In the genomic region with DNA sequence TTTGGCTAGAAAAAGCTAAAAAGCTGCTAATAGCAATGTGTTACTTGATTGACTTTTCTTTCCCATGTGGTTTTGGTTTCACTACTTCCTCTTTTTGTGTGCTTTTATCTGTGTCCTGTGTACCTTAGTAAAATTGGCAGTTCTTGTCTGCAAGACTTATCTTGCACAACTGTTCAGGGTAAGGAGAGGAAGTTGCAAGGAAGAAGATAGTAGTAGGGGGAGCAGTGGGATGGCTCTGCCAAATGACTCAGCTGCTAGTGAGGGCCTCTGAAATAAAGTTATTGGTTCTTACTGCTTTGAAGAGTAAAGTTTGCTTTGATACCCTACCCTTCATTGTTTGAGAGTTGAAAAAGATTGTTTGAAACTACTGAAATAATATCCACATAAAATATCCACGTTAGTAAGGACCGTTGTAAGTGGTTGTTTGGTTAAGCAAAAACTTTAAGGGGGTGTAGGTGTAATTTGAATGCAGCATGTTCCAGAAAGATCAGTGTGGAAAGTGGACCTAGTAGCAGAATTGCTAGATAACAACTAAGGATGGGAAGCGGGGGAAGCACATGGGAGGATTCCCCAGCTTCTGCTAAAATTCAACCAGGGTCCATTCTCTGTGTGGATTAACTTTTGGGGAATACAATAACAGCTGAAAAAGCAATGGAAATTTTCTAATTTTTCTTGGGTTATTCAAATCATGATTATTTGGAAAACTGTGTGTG, we compare ENCODE assay signal across 2 cellular contexts.
TF ChIP-seq lines count a peak whose summit lies in the region.

No MANE protein-coding gene starts in this region.

TF ChIP-seq in A549, 52 proteins besides CTCF, POLR2A, EP300 and RAD21 (continued from another document):
- TF ChIP-seq TP53 (CRISPR knock-in tag; IDR thresholded peaks at IDR 0.05) (no peak), ZNF302 (CRISPR knock-in tag; IDR thresholded peaks at IDR 0.05) (no peak), RNF2 (IDR thresholded peaks at IDR 0.05; ENCODE audit: borderline replicate concordance, low read depth) (no peak), JUN (IDR thresholded peaks at IDR 0.05) (no peak), NPAS2 (CRISPR knock-in tag; IDR thresholded peaks at IDR 0.05; ENCODE audit: borderline replicate concordance) (no peak), MAZ (IDR thresholded peaks at IDR 0.05; ENCODE audit: borderline replicate concordance, low read depth, low read length) (no peak), EHF (CRISPR knock-in tag; IDR thresholded peaks at IDR 0.05) (no peak), FOXS1 (CRISPR knock-in tag; IDR thresholded peaks at IDR 0.05) (no peak), E2F6 (IDR thresholded peaks at IDR 0.05; ENCODE audit: borderline replicate concordance, low read depth) (no peak), ZSCAN20 (CRISPR knock-in tag; IDR thresholded peaks at IDR 0.05) (no peak), RARB (CRISPR knock-in tag; IDR thresholded peaks at IDR 0.05) (no peak), ESRRA (IDR thresholded peaks at IDR 0.05; ENCODE audit: borderline replicate concordance, low read length) (no peak), HOXB13 (CRISPR knock-in tag; IDR thresholded peaks at IDR 0.05; ENCODE audit: low read depth) (no peak)
- TF ChIP-seq, protein P1, sequence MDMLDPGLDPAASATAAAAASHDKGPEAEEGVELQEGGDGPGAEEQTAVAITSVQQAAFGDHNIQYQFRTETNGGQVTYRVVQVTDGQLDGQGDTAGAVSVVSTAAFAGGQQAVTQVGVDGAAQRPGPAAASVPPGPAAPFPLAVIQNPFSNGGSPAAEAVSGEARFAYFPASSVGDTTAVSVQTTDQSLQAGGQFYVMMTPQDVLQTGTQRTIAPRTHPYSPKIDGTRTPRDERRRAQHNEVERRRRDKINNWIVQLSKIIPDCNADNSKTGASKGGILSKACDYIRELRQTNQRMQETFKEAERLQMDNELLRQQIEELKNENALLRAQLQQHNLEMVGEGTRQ (IDR thresholded peaks at IDR 0.05) = no peak
- TF ChIP-seq, protein P2, sequence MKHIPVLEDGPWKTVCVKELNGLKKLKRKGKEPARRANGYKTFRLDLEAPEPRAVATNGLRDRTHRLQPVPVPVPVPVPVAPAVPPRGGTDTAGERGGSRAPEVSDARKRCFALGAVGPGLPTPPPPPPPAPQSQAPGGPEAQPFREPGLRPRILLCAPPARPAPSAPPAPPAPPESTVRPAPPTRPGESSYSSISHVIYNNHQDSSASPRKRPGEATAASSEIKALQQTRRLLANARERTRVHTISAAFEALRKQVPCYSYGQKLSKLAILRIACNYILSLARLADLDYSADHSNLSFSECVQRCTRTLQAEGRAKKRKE (CRISPR knock-in tag; IDR thresholded peaks at IDR 0.05; ENCODE audit: low read depth) = no peak

TF ChIP-seq in K562, 482 proteins besides CTCF, POLR2A, EP300 and RAD21 (continued from another document and continues in another):
- TF ChIP-seq, protein P3, sequence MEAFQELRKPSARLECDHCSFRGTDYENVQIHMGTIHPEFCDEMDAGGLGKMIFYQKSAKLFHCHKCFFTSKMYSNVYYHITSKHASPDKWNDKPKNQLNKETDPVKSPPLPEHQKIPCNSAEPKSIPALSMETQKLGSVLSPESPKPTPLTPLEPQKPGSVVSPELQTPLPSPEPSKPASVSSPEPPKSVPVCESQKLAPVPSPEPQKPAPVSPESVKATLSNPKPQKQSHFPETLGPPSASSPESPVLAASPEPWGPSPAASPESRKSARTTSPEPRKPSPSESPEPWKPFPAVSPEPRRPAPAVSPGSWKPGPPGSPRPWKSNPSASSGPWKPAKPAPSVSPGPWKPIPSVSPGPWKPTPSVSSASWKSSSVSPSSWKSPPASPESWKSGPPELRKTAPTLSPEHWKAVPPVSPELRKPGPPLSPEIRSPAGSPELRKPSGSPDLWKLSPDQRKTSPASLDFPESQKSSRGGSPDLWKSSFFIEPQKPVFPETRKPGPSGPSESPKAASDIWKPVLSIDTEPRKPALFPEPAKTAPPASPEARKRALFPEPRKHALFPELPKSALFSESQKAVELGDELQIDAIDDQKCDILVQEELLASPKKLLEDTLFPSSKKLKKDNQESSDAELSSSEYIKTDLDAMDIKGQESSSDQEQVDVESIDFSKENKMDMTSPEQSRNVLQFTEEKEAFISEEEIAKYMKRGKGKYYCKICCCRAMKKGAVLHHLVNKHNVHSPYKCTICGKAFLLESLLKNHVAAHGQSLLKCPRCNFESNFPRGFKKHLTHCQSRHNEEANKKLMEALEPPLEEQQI (IDR thresholded peaks at IDR 0.05) = peak; percentile 95
- TF ChIP-seq HMG20B (CRISPR knock-in tag; IDR thresholded peaks at IDR 0.05) (no peak), CEBPB (tag; IDR thresholded peaks at IDR 0.05) (peak; percentile 98), CEBPG (CRISPR knock-in tag; IDR thresholded peaks at IDR 0.05) (peak; percentile 89), CEBPG (tag; conservative IDR thresholded peaks at IDR 0.05 in 1 of 2, IDR thresholded peaks at IDR 0.05 in 1 of 2) (peak; percentile 93 to 94), POLR2AphosphoS5 (IDR thresholded peaks at IDR 0.05; ENCODE audit: control insufficient read depth, insufficient read depth, low read depth, low read length) (peak; percentile 87), ATF7 (IDR thresholded peaks at IDR 0.05) (peak; percentile 75), ARID1B (IDR thresholded peaks at IDR 0.05) (peak; percentile 97), CCNT2 (IDR thresholded peaks at IDR 0.05; ENCODE audit: borderline replicate concordance, extremely low read depth, insufficient read length, low read depth, low read length) (peak; percentile 66), GABPA (tag; conservative IDR thresholded peaks at IDR 0.05; ENCODE audit: low read depth) (peak; percentile 79), ZNF197 (CRISPR knock-in tag; IDR thresholded peaks at IDR 0.05; ENCODE audit: low read depth) (peak; percentile 70; the same call in 1 of the 2 replicates), BACH1 (tag; IDR thresholded peaks at IDR 0.05) (peak; percentile 68; the same call in 1 of the 2 replicates), DPF2 (IDR thresholded peaks at IDR 0.05) (peak; percentile 99), POLR2H (tag; IDR thresholded peaks at IDR 0.05; ENCODE audit: low read depth) (0 out of 2 replicates have a peak, but pooled peaks have one; percentile 59), FIP1L1 (IDR thresholded peaks at IDR 0.05; ENCODE audit: low read depth, low read length, poor library complexity, severe bottlenecking) (no peak), SAFB (IDR thresholded peaks at IDR 0.05; ENCODE audit: borderline replicate concordance, low read depth, low read length) (no peak), ZNF124 (CRISPR knock-in tag; IDR thresholded peaks at IDR 0.05) (no peak), ZNF785 (CRISPR knock-in tag; IDR thresholded peaks at IDR 0.05) (no peak), NFE2 (IDR thresholded peaks at IDR 0.05; ENCODE audit: low read depth) (peak; percentile 96), TOE1 (IDR thresholded peaks at IDR 0.05; ENCODE audit: borderline replicate concordance) (peak; percentile 67; the same call in 1 of the 2 replicates), TOE1 (CRISPR knock-in tag; IDR thresholded peaks at IDR 0.05; ENCODE audit: borderline replicate concordance, low read depth) (no peak), ARNT (IDR thresholded peaks at IDR 0.05) (peak; percentile 91; a peak in 3 of 4 replicates), BHLHE40 (IDR thresholded peaks at IDR 0.05; ENCODE audit: low read length) (peak; percentile 24; the same call in 1 of the 2 replicates), TRIM28 (IDR thresholded peaks at IDR 0.05) (peak; percentile 95), STAT5A (IDR thresholded peaks at IDR 0.05; ENCODE audit: borderline replicate concordance, low read length) (peak; percentile 83)
- TF ChIP-seq, protein P4, sequence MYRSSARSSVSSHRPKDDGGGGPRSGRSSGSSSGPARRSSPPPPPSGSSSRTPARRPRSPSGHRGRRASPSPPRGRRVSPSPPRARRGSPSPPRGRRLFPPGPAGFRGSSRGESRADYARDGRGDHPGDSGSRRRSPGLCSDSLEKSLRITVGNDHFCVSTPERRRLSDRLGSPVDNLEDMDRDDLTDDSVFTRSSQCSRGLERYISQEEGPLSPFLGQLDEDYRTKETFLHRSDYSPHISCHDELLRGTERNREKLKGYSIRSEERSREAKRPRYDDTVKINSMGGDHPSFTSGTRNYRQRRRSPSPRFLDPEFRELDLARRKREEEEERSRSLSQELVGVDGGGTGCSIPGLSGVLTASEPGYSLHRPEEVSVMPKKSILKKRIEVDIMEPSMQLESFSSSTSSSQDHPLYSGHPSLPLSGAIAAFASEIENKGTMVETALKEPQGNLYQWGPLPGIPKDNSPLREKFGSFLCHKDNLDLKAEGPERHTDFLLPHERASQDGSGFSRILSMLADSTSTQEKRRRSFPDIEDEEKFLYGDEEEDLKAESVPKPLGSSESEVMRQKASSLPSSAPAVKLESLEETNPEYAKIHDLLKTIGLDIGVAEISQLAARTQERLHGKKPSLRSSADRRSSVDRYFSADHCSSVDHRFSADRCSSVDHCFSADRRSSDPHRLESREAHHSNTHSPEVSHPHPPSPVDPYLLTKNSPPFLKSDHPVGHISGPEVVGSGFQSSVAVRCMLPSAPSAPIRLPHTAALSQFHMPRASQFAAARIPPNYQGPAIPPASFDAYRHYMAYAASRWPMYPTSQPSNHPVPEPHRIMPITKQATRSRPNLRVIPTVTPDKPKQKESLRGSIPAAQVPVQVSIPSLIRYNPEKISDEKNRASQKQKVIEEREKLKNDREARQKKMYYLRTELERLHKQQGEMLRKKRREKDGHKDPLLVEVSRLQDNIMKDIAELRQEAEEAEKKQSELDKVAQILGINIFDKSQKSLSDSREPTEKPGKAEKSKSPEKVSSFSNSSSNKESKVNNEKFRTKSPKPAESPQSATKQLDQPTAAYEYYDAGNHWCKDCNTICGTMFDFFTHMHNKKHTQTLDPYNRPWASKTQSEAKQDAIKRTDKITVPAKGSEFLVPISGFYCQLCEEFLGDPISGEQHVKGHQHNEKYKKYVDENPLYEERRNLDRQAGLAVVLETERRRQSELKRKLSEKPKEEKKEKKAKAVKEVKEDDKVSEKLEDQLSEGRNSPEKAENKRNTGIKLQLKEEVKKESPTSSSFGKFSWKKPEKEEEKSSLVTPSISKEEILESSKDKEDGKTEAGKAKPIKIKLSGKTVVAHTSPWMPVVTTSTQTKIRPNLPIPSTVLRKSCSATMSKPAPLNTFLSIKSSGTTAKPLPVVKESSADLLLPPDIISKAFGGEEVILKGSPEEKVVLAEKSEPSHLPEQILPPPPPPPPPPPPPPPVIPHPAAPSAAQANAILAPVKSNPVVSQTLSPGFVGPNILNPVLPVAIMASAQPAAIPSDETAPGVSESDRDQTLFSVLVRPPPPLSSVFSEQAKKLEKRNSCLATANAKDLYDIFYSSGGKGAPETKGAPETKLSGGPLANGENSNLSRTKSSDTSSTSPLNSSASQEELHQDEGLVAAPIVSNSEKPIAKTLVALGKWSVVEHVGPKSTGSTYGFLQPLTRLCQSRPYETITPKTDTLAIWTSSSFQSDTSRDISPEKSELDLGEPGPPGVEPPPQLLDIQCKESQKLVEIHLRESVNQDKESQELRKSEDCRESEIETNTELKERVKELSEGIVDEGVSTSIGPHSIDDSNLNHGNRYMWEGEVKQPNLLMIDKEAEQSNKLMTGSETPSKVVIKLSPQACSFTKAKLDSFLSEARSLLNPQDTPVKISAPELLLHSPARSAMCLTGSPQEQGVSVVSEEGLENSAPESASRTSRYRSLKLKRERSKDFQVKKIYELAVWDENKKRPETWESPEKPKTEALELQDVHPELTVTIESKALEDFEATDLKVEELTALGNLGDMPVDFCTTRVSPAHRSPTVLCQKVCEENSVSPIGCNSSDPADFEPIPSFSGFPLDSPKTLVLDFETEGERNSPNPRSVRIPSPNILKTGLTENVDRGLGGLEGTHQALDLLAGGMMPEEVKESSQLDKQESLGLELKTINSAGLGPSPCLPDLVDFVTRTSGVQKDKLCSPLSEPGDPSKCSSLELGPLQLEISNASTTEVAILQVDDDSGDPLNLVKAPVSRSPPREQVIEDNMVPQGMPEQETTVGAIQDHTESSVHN (IDR thresholded peaks at IDR 0.05; ENCODE audit: borderline replicate concordance in 1 of 2, low read depth in 1 of 2) = peak in 1 of 2 experiments; percentile 66; a peak in 2 of 4 replicates
- TF ChIP-seq, protein P5, sequence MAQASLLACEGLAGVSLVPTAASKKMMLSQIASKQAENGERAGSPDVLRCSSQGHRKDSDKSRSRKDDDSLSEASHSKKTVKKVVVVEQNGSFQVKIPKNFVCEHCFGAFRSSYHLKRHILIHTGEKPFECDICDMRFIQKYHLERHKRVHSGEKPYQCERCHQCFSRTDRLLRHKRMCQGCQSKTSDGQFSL (CRISPR knock-in tag; IDR thresholded peaks at IDR 0.05) = peak; percentile 82
- TF ChIP-seq, protein P5 (tag; IDR thresholded peaks at IDR 0.05) = peak in 1 of 2 experiments; percentile 85; a peak in 1 of 4 replicates
- TF ChIP-seq, protein P6, sequence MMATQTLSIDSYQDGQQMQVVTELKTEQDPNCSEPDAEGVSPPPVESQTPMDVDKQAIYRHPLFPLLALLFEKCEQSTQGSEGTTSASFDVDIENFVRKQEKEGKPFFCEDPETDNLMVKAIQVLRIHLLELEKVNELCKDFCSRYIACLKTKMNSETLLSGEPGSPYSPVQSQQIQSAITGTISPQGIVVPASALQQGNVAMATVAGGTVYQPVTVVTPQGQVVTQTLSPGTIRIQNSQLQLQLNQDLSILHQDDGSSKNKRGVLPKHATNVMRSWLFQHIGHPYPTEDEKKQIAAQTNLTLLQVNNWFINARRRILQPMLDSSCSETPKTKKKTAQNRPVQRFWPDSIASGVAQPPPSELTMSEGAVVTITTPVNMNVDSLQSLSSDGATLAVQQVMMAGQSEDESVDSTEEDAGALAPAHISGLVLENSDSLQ (IDR thresholded peaks at IDR 0.05) = peak; percentile 88
- TF ChIP-seq, protein P7, sequence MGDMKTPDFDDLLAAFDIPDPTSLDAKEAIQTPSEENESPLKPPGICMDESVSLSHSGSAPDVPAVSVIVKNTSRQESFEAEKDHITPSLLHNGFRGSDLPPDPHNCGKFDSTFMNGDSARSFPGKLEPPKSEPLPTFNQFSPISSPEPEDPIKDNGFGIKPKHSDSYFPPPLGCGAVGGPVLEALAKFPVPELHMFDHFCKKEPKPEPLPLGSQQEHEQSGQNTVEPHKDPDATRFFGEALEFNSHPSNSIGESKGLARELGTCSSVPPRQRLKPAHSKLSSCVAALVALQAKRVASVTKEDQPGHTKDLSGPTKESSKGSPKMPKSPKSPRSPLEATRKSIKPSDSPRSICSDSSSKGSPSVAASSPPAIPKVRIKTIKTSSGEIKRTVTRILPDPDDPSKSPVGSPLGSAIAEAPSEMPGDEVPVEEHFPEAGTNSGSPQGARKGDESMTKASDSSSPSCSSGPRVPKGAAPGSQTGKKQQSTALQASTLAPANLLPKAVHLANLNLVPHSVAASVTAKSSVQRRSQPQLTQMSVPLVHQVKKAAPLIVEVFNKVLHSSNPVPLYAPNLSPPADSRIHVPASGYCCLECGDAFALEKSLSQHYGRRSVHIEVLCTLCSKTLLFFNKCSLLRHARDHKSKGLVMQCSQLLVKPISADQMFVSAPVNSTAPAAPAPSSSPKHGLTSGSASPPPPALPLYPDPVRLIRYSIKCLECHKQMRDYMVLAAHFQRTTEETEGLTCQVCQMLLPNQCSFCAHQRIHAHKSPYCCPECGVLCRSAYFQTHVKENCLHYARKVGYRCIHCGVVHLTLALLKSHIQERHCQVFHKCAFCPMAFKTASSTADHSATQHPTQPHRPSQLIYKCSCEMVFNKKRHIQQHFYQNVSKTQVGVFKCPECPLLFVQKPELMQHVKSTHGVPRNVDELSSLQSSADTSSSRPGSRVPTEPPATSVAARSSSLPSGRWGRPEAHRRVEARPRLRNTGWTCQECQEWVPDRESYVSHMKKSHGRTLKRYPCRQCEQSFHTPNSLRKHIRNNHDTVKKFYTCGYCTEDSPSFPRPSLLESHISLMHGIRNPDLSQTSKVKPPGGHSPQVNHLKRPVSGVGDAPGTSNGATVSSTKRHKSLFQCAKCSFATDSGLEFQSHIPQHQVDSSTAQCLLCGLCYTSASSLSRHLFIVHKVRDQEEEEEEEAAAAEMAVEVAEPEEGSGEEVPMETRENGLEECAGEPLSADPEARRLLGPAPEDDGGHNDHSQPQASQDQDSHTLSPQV (IDR thresholded peaks at IDR 0.05) = peak; percentile 95
